Comparison of ENCODE assay signal across 15 cellular contexts in the genomic region with DNA sequence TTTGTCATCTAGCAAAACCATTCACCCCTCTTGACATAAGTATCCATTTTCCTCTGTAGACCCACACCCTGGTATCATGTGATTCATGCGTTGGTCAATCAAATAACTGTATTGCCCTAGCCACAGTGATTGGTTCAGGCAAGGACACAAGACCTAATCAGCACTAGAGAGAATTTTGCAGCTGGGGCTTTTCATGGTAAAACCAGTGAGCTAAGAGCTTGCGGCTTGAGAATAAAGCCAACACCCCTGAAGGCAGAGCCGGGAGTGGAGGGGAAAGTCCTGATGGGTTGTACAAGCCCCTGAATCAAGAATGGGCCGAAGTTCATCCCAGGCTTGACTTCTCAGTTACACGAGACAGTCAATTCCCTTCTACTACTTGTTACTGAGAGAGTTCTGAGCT.
"Had no signal": no experiment of that assay in that cellular context is flagged by ENCODE, and none has a peak within 500 bp of the region (broad histone marks: within the 10 kb centered on the region; RNA-seq: fewer than 3 reads in every experiment).

No MANE protein-coding gene starts in this region.

- ATAC-seq: gastroesophageal sphincter; naive thymus-derived CD8-positive, alpha-beta T cell; stimulated activated naive CD8-positive, alpha-beta T cell treated with anti-CD3 and anti-CD28 coated beads, Interleukin-15, amount 100 ng/mL, for 72 hours had no signal

- DNase-seq: activated CD4-positive, alpha-beta memory T cell treated with anti-CD3 and anti-CD28 coated beads for 36 hours; activated gamma-delta T cell; activated naive CD8-positive, alpha-beta T cell treated with anti-CD3 and anti-CD28 coated beads, Interleukin-2, amount 10 ng/mL, durations not matched to agents 7 days and 5 days; activated T-cell treated with anti-CD3 and anti-CD28 coated beads, Interleukin-2, amount 50 U/mL, for 48 hours; anterior cingulate cortex; naive thymus-derived CD8-positive, alpha-beta T cell; occipital lobe; stimulated activated CD4-positive, alpha-beta T cell treated with anti-CD3 and anti-CD28 coated beads, Interleukin-15, amount 100 ng/mL, for 24 hours; stimulated activated CD4-positive, alpha-beta T cell treated with anti-CD3 and anti-CD28 coated beads, Interleukin-4, amount 100 ng/mL, for 4 hours; stimulated activated naive CD8-positive, alpha-beta T cell treated with anti-CD3 and anti-CD28 coated beads, Interleukin-15, amount 100 ng/mL, for 72 hours; testis had no signal

- H3K27me3 ChIP-seq: hepatocyte, testis, vagina had no signal

- H3K36me3 ChIP-seq: gastroesophageal sphincter, vagina had no signal

- H3K4me3 ChIP-seq: gastroesophageal sphincter, hepatocyte, lung, testis, vagina had no signal

- H3K27ac ChIP-seq: hepatocyte, testis had no signal

- H3K9me3 ChIP-seq: gastroesophageal sphincter, testis, vagina had no signal
